ENCODE assay signal across 24 cellular contexts in the genomic region with DNA sequence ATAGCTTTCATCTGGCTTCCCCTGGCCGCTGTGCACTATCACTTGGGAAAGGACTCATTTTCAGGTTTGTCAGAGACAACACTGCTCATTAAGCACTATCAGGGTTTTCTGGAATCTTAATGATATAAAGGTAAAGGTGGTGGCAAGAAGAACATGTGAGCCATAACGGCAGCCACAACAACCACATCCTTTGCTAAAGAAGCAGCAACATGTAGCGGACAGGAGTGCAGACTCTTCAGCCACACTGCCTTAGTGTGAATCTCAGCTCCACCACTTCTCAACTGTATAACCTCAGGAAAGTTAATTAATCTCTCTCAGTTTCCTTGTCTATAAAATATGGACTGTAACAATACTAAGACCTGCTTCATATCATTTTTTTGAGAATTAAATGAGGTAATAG. TPM values are rescaled to one million over a fixed set of nuclear protein-coding genes. Genes with fewer than 3 reads are reported as not detected.
A peak's percentile ranks its signal among the peaks of the same experiment; 100 is the strongest.
DNase-seq lines count a peak whose midpoint lies in the region; ATAC-seq and TF ChIP-seq lines count a peak whose summit lies in the region.
"Had no signal": no experiment of that assay in that cellular context is flagged by ENCODE, and none has a peak within 500 bp of the region (broad histone marks: within the 10 kb centered on the region; RNA-seq: fewer than 3 reads in every experiment).

No MANE protein-coding gene starts in this region.

- no peaks in the 10 kb centered on the region for H3K36me3 Mint-ChIP-seq in CD4-positive, alpha-beta memory T cell
- H3K36me3 Mint-ChIP-seq in T-helper 17 cell (ENCODE audit: low read depth) (no peaks in the 10 kb centered on the region), osteocyte (ENCODE audit: unreplicated experiment) (no peaks in the 10 kb centered on the region)
- no peaks in the 10 kb centered on the region for H3K36me3 Mint-ChIP-seq in central memory CD8-positive, alpha-beta T cell (ENCODE audit: insufficient read depth)
- H3K36me3 Mint-ChIP-seq: stimulated activated naive B cell treated with anti-CD40 and anti-IgM and Interleukin-4, amounts not matched to agents 10 μg/mL and 1 μg/mL and 100 μg/mL, for 72 hours had no signal

- no peaks in the 10 kb centered on the region for H3K9me3 Mint-ChIP-seq in CD4-positive, alpha-beta memory T cell
- H3K9me3 Mint-ChIP-seq in central memory CD8-positive, alpha-beta T cell = no peaks in the 10 kb centered on the region
- H3K9me3 Mint-ChIP-seq in osteocyte (ENCODE audit: unreplicated experiment) = no peaks in the 10 kb centered on the region
- H3K9me3 Mint-ChIP-seq: nephron progenitor cell had no signal

- POLR2A ChIA-PET in CD4-positive, alpha-beta memory T cell (lab: Charles Lee; ENCODE audit: partially characterized antibody) = interaction anchor here (1.3 kb wide), 1 partner anchor 10 kb away, joined by 3 read pairs; no protein-coding TSS in a partner anchor

- H3K4me3 Mint-ChIP-seq in CD4-positive, alpha-beta memory T cell = no peak overlapping the region
- no peak overlapping the region for H3K4me3 Mint-ChIP-seq in T-helper 17 cell
- no peak overlapping the region for H3K4me3 Mint-ChIP-seq in central memory CD8-positive, alpha-beta T cell
- no peak overlapping the region for H3K4me3 Mint-ChIP-seq in osteocyte (ENCODE audit: unreplicated experiment)
- H3K4me3 Mint-ChIP-seq: nephron progenitor cell; stimulated activated naive B cell treated with anti-CD40 and anti-IgM and Interleukin-4, amounts not matched to agents 10 μg/mL and 1 μg/mL and 100 μg/mL, for 72 hours had no signal

- intact Hi-C loops in CD4-positive, alpha-beta memory T cell (cut with micrococcal nuclease) = no loop called here

- peaks cover 0 to 1% of the 10 kb centered on the region in 2 donors for H3K27me3 Mint-ChIP-seq in CD4-positive, alpha-beta memory T cell
- H3K27me3 Mint-ChIP-seq in T-helper 17 cell (peaks cover 4% of the 10 kb centered on the region), osteocyte (ENCODE audit: unreplicated experiment) (peaks cover 37% of the 10 kb centered on the region)
- H3K27me3 Mint-ChIP-seq in central memory CD8-positive, alpha-beta T cell = no peaks in the 10 kb centered on the region

- H3K27me3 ChIP-seq in CD4-positive, alpha-beta memory T cell (ENCODE audit: insufficient read depth, low read length) = no peaks in the 10 kb centered on the region
- H3K27me3 ChIP-seq: breast epithelium had no signal

- H3K4me1 ChIP-seq in CD4-positive, alpha-beta memory T cell (ENCODE audit: insufficient read depth, low read length) = no peaks in the 10 kb centered on the region
- H3K4me1 ChIP-seq: breast epithelium had no signal

- no peak for TF ChIP-seq CTCF in osteocyte (IDR thresholded peaks at IDR 0.05)

- DNase-seq in activated CD4-positive, alpha-beta T cell treated with anti-CD3 and anti-CD28 coated beads for 48 hours = peak; percentile 9
- DNase-seq in activated CD4-positive, alpha-beta T cell treated with anti-CD3 and anti-CD28 coated beads for 1 hour = no peak
- peak in 4 of 5 donors; percentile 10 to 24 (median 16) for DNase-seq in CD4-positive, alpha-beta memory T cell
- DNase-seq in T-helper 17 cell = no peak
- no peak for DNase-seq in central memory CD8-positive, alpha-beta T cell (ENCODE audit: low spot score in 2 of 2)
- no peak for DNase-seq in AG20443 (ENCODE audit: low spot score)
- no peak for DNase-seq in cortex of kidney (lab: John Stamatoyannopoulos, UW)
- DNase-seq in osteocyte (ENCODE audit: extremely low spot score, unreplicated experiment) = no peak
- DNase-seq: activated gamma-delta T cell; DMS 273 treated with DMSO at 0.1 percent for 48 hours; EL; hypothalamus; left cardiac atrium; NCI-H1048; NCI-H2107; NCI-H446 treated with DMSO at 0.1 percent for 48 hours; NCI-H774; nephron progenitor cell; SIG-M5; stimulated activated CD4-positive, alpha-beta T cell treated with anti-CD3 and anti-CD28 coated beads, Interleukin-15, amount 100 ng/mL, for 24 hours; stimulated activated naive B cell treated with anti-CD40 and anti-IgM and Interleukin-4, amounts not matched to agents 10 μg/mL and 1 μg/mL and 100 μg/mL, for 72 hours; T-helper 9 cell had no signal

- ATAC-seq in T-helper 17 cell = peak; percentile 61
- peak; percentile 54 for ATAC-seq in central memory CD8-positive, alpha-beta T cell (replicated peaks; ENCODE audit: extremely low read depth, poor library complexity, severe bottlenecking)
- ATAC-seq: left cardiac atrium; stimulated activated naive B cell treated with anti-CD40 and anti-IgM and Interleukin-4, amounts not matched to agents 10 μg/mL and 1 μg/mL and 100 μg/mL, for 72 hours had no signal

- H3K27ac Mint-ChIP-seq in CD4-positive, alpha-beta memory T cell = no peak overlapping the region
- no peak overlapping the region for H3K27ac Mint-ChIP-seq in T-helper 17 cell
- no peak overlapping the region for H3K27ac Mint-ChIP-seq in central memory CD8-positive, alpha-beta T cell (ENCODE audit: low read depth)
- no peak overlapping the region for H3K27ac Mint-ChIP-seq in osteocyte (ENCODE audit: unreplicated experiment)
- H3K27ac Mint-ChIP-seq: stimulated activated naive B cell treated with anti-CD40 and anti-IgM and Interleukin-4, amounts not matched to agents 10 μg/mL and 1 μg/mL and 100 μg/mL, for 72 hours had no signal

- H3K4me3 ChIP-seq in CD4-positive, alpha-beta memory T cell (ENCODE audit: low read length in 2 of 2) = no peak overlapping the region
- H3K4me3 ChIP-seq: breast epithelium, lung had no signal

- no peaks in the 10 kb centered on the region for H3K36me3 ChIP-seq in CD4-positive, alpha-beta memory T cell (ENCODE audit: insufficient read depth, low read length)
- H3K36me3 ChIP-seq: breast epithelium had no signal

- no peak overlapping the region for H3K27ac ChIP-seq in CD4-positive, alpha-beta memory T cell (ENCODE audit: low read depth, low read length)
- H3K27ac ChIP-seq: breast epithelium had no signal

- CTCF ChIA-PET in CD4-positive, alpha-beta memory T cell (lab: Charles Lee; ENCODE audit: partially characterized antibody) = no interaction called here

- peaks cover 8 to 13% (median 10%) of the 10 kb centered on the region in 4 donors for H3K4me1 Mint-ChIP-seq in CD4-positive, alpha-beta memory T cell
- H3K4me1 Mint-ChIP-seq in T-helper 17 cell (peaks cover 8% of the 10 kb centered on the region), osteocyte (ENCODE audit: unreplicated experiment) (no peaks in the 10 kb centered on the region)
- peaks cover 9% of the 10 kb centered on the region for H3K4me1 Mint-ChIP-seq in central memory CD8-positive, alpha-beta T cell
- H3K4me1 Mint-ChIP-seq: stimulated activated naive B cell treated with anti-CD40 and anti-IgM and Interleukin-4, amounts not matched to agents 10 μg/mL and 1 μg/mL and 100 μg/mL, for 72 hours had no signal

- H3K9me3 ChIP-seq in CD4-positive, alpha-beta memory T cell (ENCODE audit: control insufficient read depth in 1 of 2, low read length in 2 of 2) = no peaks in the 10 kb centered on the region
- no peaks in the 10 kb centered on the region for H3K9me3 ChIP-seq in T-helper 17 cell (ENCODE audit: control insufficient read depth, low read length, poor library complexity, severe bottlenecking)
- H3K9me3 ChIP-seq: breast epithelium had no signal

RNA-seq across cellular contexts. Expression of a gene that starts 24.1 kb away (rescaled TPM):
- total RNA-seq in CD4-positive, alpha-beta memory T cell = 10 to 100 TPM; 12.7 to 13.2 TPM
- polyA plus RNA-seq in CD4-positive, alpha-beta memory T cell = under 1 TPM; 0.18 to 0.71 TPM
- total RNA-seq in T-helper 17 cell (1 to 10 TPM; 6.9 to 9.1 TPM), osteocyte (2.4 and 3.1 TPM in 2 replicates)

Comparison
In these comparisons a context has a peak if more than half of its experiments do, and no peak if none do; other contexts are left out.
1. DNase-seq: peak in activated CD4-positive, alpha-beta T cell treated with anti-CD3 and anti-CD28 coated beads for 48 hours (single experiment) and CD4-positive, alpha-beta memory T cell (4 of 5); none in activated CD4-positive, alpha-beta T cell treated with anti-CD3 and anti-CD28 coated beads for 1 hour (single experiment), T-helper 17 cell (0 of 3), central memory CD8-positive, alpha-beta T cell (0 of 2), AG20443 (single experiment), cortex of kidney (single experiment) and osteocyte (single experiment).